Comparison of ENCODE assay signal across 16 cellular contexts in genomic region chr17:62094175-62094574, GRCh38. TPM values are rescaled to one million over a fixed set of nuclear protein-coding genes. Genes with fewer than 3 reads are reported as not detected.
DNase-seq lines count a peak whose midpoint lies in the region; ATAC-seq and TF ChIP-seq lines count a peak whose summit lies in the region.
"Had no signal": no experiment of that assay in that cellular context is flagged by ENCODE, and none has a peak within 500 bp of the region (broad histone marks: within the 10 kb centered on the region; RNA-seq: fewer than 3 reads in every experiment).

No MANE protein-coding gene starts in this region.

- no peak overlapping the region for H3K4ac ChIP-seq in mesenchymal stem cell (ENCODE audit: low read depth in 1 of 2, low read length in 2 of 2)

- no peak overlapping the region for H4K8ac ChIP-seq in mesenchymal stem cell (ENCODE audit: low read length)

- no peak overlapping the region for H3K4me2 ChIP-seq in mesenchymal stem cell (ENCODE audit: low read length, poor library complexity, severe bottlenecking)
- H3K4me2 ChIP-seq: KMS-11 had no signal

- POLR2A ChIA-PET in Panc1 (lab: Charles Lee) = interaction anchor here (0.6 to 0.9 kb wide), 2 partner anchors 22 to 65 kb away, joined by 3 to 4 read pairs; no protein-coding TSS in a partner anchor

- H3K14ac ChIP-seq in mesenchymal stem cell (ENCODE audit: low read length in 2 of 2) = no peak overlapping the region

- TF ChIP-seq CTCF in Panc1 (IDR thresholded peaks at IDR 0.05) (no peak), epithelial cell of esophagus (IDR thresholded peaks at IDR 0.05; ENCODE audit: insufficient read depth, low read depth, low read length, missing control alignments) (no peak), testis (IDR thresholded peaks at IDR 0.05) (no peak)

- H3K4me3 ChIP-seq in Panc1 (ENCODE audit: low read depth in 2 of 2, low read length in 2 of 2) (no peak overlapping the region), epithelial cell of esophagus (ENCODE audit: low read length) (no peak overlapping the region), mesenchymal stem cell (ENCODE audit: insufficient read depth in 1 of 2, low read depth in 1 of 2, low read length in 2 of 2) (no peak overlapping the region), testis (no peak overlapping the region)
- H3K4me3 ChIP-seq: ascending aorta, right atrium auricular region had no signal

- H3K18ac ChIP-seq in mesenchymal stem cell (ENCODE audit: low read depth in 1 of 2, low read length in 2 of 2) = no peak overlapping the region

- no peak overlapping the region for H4K91ac ChIP-seq in mesenchymal stem cell (ENCODE audit: low read length)

- CTCF ChIA-PET in Panc1 (lab: Charles Lee) = no interaction called here

- 71% methylated on average over 2 of the region's 2 CpGs for WGBS in mesenchymal stem cell
- 19 to 36% methylated on average over 2 of the region's 2 CpGs for WGBS in testis, 2 donors

- H3K4me1 ChIP-seq in Panc1 (ENCODE audit: control insufficient read depth, insufficient read depth, low read length) = no peaks in the 10 kb centered on the region
- peaks cover 4% of the 10 kb centered on the region for H3K4me1 ChIP-seq in mesenchymal stem cell (ENCODE audit: control insufficient read depth, insufficient read depth, low read depth, low read length)
- H3K4me1 ChIP-seq in testis = no peaks in the 10 kb centered on the region
- H3K4me1 ChIP-seq: ascending aorta, right atrium auricular region had no signal

- ATAC-seq in Panc1 (peak; percentile 32; the same call in 1 of the 2 replicates), HG03457 (IDR thresholded peaks at IDR 0.05; ENCODE audit: unreplicated experiment) (no peak)

- no peaks in the 10 kb centered on the region for H3K36me3 ChIP-seq in Panc1 (ENCODE audit: control insufficient read depth, insufficient read depth, low read length)
- no peaks in the 10 kb centered on the region for H3K36me3 ChIP-seq in mesenchymal stem cell (ENCODE audit: control insufficient read depth in 1 of 2, insufficient read depth in 2 of 2, low read depth in 1 of 2, low read length in 2 of 2)
- no peaks in the 10 kb centered on the region for H3K36me3 ChIP-seq in testis (ENCODE audit: low read depth, missing control alignments)
- H3K36me3 ChIP-seq: ascending aorta, right atrium auricular region had no signal

- no peaks in the 10 kb centered on the region for H3K79me1 ChIP-seq in mesenchymal stem cell (replicated peaks; ENCODE audit: low read length, poor library complexity, severe bottlenecking)

- no peak overlapping the region for H2BK12ac ChIP-seq in mesenchymal stem cell (ENCODE audit: low read length in 2 of 2)

- H3K27me3 ChIP-seq in Panc1 (ENCODE audit: control insufficient read depth, insufficient read depth, low read length) (no peaks in the 10 kb centered on the region), mesenchymal stem cell (ENCODE audit: control insufficient read depth in 1 of 2, insufficient read depth in 1 of 2, low read length in 2 of 2) (peaks cover 0 to 3% of the 10 kb centered on the region in 2 experiments), testis (no peaks in the 10 kb centered on the region)
- H3K27me3 ChIP-seq: ascending aorta, right atrium auricular region had no signal

- H2BK15ac ChIP-seq in mesenchymal stem cell (ENCODE audit: low read depth, poor library complexity, severe bottlenecking) = no peak overlapping the region

- no peak for TF ChIP-seq POLR2A in testis (IDR thresholded peaks at IDR 0.05)

- intact Hi-C loops in Panc1 (cut with micrococcal nuclease; ENCODE audit: unreplicated experiment) (no loop called here), testis (cut with DNase I; ENCODE audit: low total_unique reads) (no loop called here)

- no TSS peak for BruUV-seq in Panc1 (replicated peaks; lab: Mats Ljungman, UMichigan)

- no peak overlapping the region for H2AK5ac ChIP-seq in mesenchymal stem cell (ENCODE audit: low read length, severe bottlenecking)

- H2BK120ac ChIP-seq in mesenchymal stem cell (ENCODE audit: low read depth, low read length) = no peak overlapping the region

- H3K23ac ChIP-seq in mesenchymal stem cell (ENCODE audit: low read length in 2 of 2) = no peak overlapping the region

- H2AFZ ChIP-seq in mesenchymal stem cell (ENCODE audit: low read depth, low read length) = no peak overlapping the region

- in situ Hi-C loops in Panc1 (cut with HindIII; ENCODE audit: low pct_unique_long_range_greater_than_20kb, low sequenced_read_pairs) = no loop called here

- DNase-seq in CD1c-positive myeloid dendritic cell (ENCODE audit: extremely low spot score) (peak; percentile 9), Panc1 (ENCODE audit: low read depth, low spot score) (no peak), epithelial cell of esophagus (ENCODE audit: low read depth) (peak; percentile 10), mesenchymal stem cell (peak; percentile 8), testis (no peak)
- no peak for DNase-seq in activated T-cell treated with anti-CD3 and anti-CD28 coated beads, Interleukin-2, amount 50 U/mL, for 1 hour
- DNase-seq in stimulated activated CD4-positive, alpha-beta T cell treated with anti-CD3 and anti-CD28 coated beads, Interleukin-4, amount 100 ng/mL, for 24 hours = no peak
- DNase-seq: cerebellar nuclear complex; effector CD8-positive, alpha-beta T cell; naive B cell; NCI-H1930; SHP77 had no signal

- H3K27ac ChIP-seq in Panc1 (ENCODE audit: low read length) (no peak overlapping the region), mesenchymal stem cell (ENCODE audit: low read length, poor library complexity, severe bottlenecking) (no peak overlapping the region), testis (no peak overlapping the region)
- H3K27ac ChIP-seq: ascending aorta, KMS-11, right atrium auricular region had no signal

- no peak overlapping the region for H2BK5ac ChIP-seq in mesenchymal stem cell (ENCODE audit: low read depth, low read length, poor library complexity, severe bottlenecking)

- peak overlapping the region; percentile 56 for H3K9ac ChIP-seq in mesenchymal stem cell (ENCODE audit: low read length)
- H3K9ac ChIP-seq: KMS-11 had no signal

- H3K9me3 ChIP-seq in Panc1 (ENCODE audit: control insufficient read depth, insufficient read depth, low read depth, low read length) (no peaks in the 10 kb centered on the region), mesenchymal stem cell (ENCODE audit: control insufficient read depth, low read length) (no peaks in the 10 kb centered on the region), testis (no peaks in the 10 kb centered on the region)
- H3K9me3 ChIP-seq: ascending aorta, right atrium auricular region had no signal

RNA-seq across cellular contexts. Expression of gene MED13, which starts 29.1 kb away (rescaled TPM):
- total RNA-seq in Panc1 (2021; ENCODE audit: unreplicated experiment) (69.5 TPM), testis (100 to 1,000 TPM in 1 of 2 donors, 10 to 100 TPM in 1; 98.7 to 145 TPM)
- 13.2 TPM for polyA plus RNA-seq in Panc1 (2012; ENCODE audit: insufficient read length)
- polyA plus RNA-seq in mesenchymal stem cell (2013, experiment 1 of 2) = 16.5 TPM
- polyA plus RNA-seq in mesenchymal stem cell (2013, experiment 2 of 2) = 16.0 TPM
- 44.0 TPM for polyA plus RNA-seq in testis (ENCODE audit: insufficient read depth, low read depth, low replicate concordance)

Comparison
In these comparisons a context has a peak if more than half of its experiments do, and no peak if none do; other contexts are left out.
1. DNase-seq: peak in CD1c-positive myeloid dendritic cell (single experiment), epithelial cell of esophagus (single experiment) and mesenchymal stem cell (single experiment); none in Panc1 (single experiment), activated T-cell treated with anti-CD3 and anti-CD28 coated beads, Interleukin-2, amount 50 U/mL, for 1 hour (single experiment), testis (single experiment) and stimulated activated CD4-positive, alpha-beta T cell treated with anti-CD3 and anti-CD28 coated beads, Interleukin-4, amount 100 ng/mL, for 24 hours (single experiment).